ENCODE assay signal across 1 cellular context in the genomic region with DNA sequence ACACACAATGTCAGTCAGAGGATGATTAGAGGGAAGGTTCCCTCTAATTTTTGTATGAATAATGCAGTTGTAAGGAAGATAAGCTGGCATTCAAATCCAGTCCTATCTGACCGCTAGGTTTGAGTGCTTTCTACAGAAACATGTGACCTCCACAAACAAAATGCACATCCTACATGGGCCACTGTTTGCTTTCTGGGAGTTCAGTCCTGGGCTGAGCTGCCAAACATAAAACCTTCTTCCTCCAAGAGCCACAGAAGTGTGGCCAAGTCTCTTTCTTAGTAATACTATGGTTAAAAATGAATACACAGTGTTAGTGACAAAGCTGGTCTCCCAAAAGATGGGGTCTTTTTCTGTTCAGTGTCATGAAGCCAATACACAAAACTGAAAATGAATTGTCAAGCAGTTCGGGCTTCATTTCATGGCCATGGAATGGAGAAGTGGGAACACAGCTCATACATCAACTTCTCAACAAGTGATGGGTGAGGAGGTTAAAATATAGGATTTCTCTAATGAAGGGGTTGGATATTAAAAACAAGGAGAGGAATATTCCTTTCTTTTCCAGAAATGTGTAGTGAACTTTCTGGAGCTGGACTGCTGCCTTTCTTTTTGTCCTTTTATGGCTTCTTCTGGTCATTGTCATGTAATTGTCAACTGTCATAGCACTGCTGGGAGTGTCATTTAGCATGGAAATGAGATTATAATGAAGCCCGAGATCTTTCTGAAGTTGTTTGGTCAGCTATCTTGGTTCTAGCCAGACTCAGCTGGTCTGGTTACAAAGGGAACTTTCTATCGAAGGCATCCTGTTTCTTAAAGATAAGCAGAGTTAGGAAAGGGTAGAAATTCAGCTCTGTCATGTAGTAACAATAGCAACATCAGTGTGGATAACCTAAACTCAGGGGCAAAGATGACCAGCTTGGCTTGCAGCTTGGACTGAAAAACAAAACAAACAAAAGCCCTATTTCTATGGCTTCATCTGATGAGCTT.
TF ChIP-seq lines count a peak whose summit lies in the region.

No MANE protein-coding gene starts in this region.

TF ChIP-seq in K562, 482 proteins besides CTCF, POLR2A, EP300 and RAD21 (continued from another document):
- TF ChIP-seq SRSF1 (IDR thresholded peaks at IDR 0.05; ENCODE audit: low read depth, low read length) = no peak
- no peak for TF ChIP-seq MYBL2 (IDR thresholded peaks at IDR 0.05; ENCODE audit: low read depth)
- no peak for TF ChIP-seq MYBL2 (CRISPR knock-in tag; IDR thresholded peaks at IDR 0.05; ENCODE audit: borderline replicate concordance)
- TF ChIP-seq GTF2A2 (tag; IDR thresholded peaks at IDR 0.05) = peak; percentile 47; the same call in 1 of the 2 replicates
- TF ChIP-seq MAFF (IDR thresholded peaks at IDR 0.05; ENCODE audit: low read length) = peak; percentile 78; the same call in 1 of the 2 replicates
- TF ChIP-seq POLR2H (tag; IDR thresholded peaks at IDR 0.05; ENCODE audit: low read depth) = peak; percentile 55; the same call in 1 of the 2 replicates
- TF ChIP-seq RFX5 (IDR thresholded peaks at IDR 0.05; ENCODE audit: low read depth, low read length) = no peak
- no peak for TF ChIP-seq ZSCAN32 (CRISPR knock-in tag; IDR thresholded peaks at IDR 0.05)
- peak; percentile 95 for TF ChIP-seq SMARCA4 (IDR thresholded peaks at IDR 0.05)
- TF ChIP-seq PHB (CRISPR knock-in tag; IDR thresholded peaks at IDR 0.05) = no peak
- TF ChIP-seq MTA2 (IDR thresholded peaks at IDR 0.05; ENCODE audit: low read depth) = peak; percentile 85
- peak; percentile 80 for TF ChIP-seq SMAD4 (CRISPR knock-in tag; conservative IDR thresholded peaks at IDR 0.05)
- TF ChIP-seq XRCC4 (IDR thresholded peaks at IDR 0.05; ENCODE audit: extremely low read depth, insufficient read depth, insufficient read length) = no peak
- no peak for TF ChIP-seq NCOA2 (IDR thresholded peaks at IDR 0.05; ENCODE audit: partially characterized antibody in 2 of 2)
- no peak for TF ChIP-seq SAFB2 (IDR thresholded peaks at IDR 0.05; ENCODE audit: borderline replicate concordance, low read depth, low read length, severe bottlenecking)
- TF ChIP-seq ZNF197 (CRISPR knock-in tag; IDR thresholded peaks at IDR 0.05; ENCODE audit: low read depth) = peak; percentile 94
- peak; percentile 73 for TF ChIP-seq TAF9B (IDR thresholded peaks at IDR 0.05; ENCODE audit: partially characterized antibody)
- TF ChIP-seq, protein P1, sequence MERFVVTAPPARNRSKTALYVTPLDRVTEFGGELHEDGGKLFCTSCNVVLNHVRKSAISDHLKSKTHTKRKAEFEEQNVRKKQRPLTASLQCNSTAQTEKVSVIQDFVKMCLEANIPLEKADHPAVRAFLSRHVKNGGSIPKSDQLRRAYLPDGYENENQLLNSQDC (CRISPR knock-in tag; IDR thresholded peaks at IDR 0.05) = no peak
- TF ChIP-seq E2F3 (CRISPR knock-in tag; IDR thresholded peaks at IDR 0.05) = no peak
- TF ChIP-seq ZNF3 (CRISPR knock-in tag; IDR thresholded peaks at IDR 0.05) = no peak
- TF ChIP-seq, protein P2, sequence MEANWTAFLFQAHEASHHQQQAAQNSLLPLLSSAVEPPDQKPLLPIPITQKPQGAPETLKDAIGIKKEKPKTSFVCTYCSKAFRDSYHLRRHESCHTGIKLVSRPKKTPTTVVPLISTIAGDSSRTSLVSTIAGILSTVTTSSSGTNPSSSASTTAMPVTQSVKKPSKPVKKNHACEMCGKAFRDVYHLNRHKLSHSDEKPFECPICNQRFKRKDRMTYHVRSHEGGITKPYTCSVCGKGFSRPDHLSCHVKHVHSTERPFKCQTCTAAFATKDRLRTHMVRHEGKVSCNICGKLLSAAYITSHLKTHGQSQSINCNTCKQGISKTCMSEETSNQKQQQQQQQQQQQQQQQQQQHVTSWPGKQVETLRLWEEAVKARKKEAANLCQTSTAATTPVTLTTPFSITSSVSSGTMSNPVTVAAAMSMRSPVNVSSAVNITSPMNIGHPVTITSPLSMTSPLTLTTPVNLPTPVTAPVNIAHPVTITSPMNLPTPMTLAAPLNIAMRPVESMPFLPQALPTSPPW (CRISPR knock-in tag; IDR thresholded peaks at IDR 0.05) = no peak
- TF ChIP-seq ELF2 (CRISPR knock-in tag; IDR thresholded peaks at IDR 0.05) = no peak
- no peak for TF ChIP-seq ZNF143 (CRISPR knock-in tag; IDR thresholded peaks at IDR 0.05)
- TF ChIP-seq KDM1A (IDR thresholded peaks at IDR 0.05) = peak; percentile 63 to 74
- TF ChIP-seq, protein P3, sequence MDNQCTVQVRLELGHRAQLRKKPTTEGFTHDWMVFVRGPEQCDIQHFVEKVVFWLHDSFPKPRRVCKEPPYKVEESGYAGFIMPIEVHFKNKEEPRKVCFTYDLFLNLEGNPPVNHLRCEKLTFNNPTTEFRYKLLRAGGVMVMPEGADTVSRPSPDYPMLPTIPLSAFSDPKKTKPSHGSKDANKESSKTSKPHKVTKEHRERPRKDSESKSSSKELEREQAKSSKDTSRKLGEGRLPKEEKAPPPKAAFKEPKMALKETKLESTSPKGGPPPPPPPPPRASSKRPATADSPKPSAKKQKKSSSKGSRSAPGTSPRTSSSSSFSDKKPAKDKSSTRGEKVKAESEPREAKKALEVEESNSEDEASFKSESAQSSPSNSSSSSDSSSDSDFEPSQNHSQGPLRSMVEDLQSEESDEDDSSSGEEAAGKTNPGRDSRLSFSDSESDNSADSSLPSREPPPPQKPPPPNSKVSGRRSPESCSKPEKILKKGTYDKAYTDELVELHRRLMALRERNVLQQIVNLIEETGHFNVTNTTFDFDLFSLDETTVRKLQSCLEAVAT (IDR thresholded peaks at IDR 0.05) = no peak
- TF ChIP-seq FOSL1 (tag; conservative IDR thresholded peaks at IDR 0.05) = 0 out of 2 replicates have a peak, but pooled peaks have one; percentile 52
- TF ChIP-seq PURB (CRISPR knock-in tag; IDR thresholded peaks at IDR 0.05; ENCODE audit: low read depth) = no peak
- TF ChIP-seq HNRNPL (IDR thresholded peaks at IDR 0.05; ENCODE audit: low read depth, low read length) = no peak
